Comparison of ENCODE assay signal across 16 cellular contexts in genomic region chr11:19428206-19429001, GRCh38.
DNase-seq lines count a peak whose midpoint lies in the region; ATAC-seq, FAIRE-seq and TF ChIP-seq lines count a peak whose summit lies in the region.
"Had no signal": no experiment of that assay in that cellular context is flagged by ENCODE, and none has a peak within 500 bp of the region (broad histone marks: within the 10 kb centered on the region; RNA-seq: fewer than 3 reads in every experiment).

No MANE protein-coding gene starts in this region.

- H3K4me1 ChIP-seq in ovary (ENCODE audit: insufficient read depth) (no peaks in the 10 kb centered on the region), Peyer's patch (no peaks in the 10 kb centered on the region)

- intact Hi-C loops in ovary (cut with DNase I), result no loop called here

- no peaks in the 10 kb centered on the region for H3K36me3 ChIP-seq in ovary
- H3K36me3 ChIP-seq in Peyer's patch, result no peaks in the 10 kb centered on the region
- H3K36me3 ChIP-seq: tibial nerve had no signal

- FAIRE-seq in GM19239 (lab: Jason Lieb, UNC), result peak; percentile 55

- no peak overlapping the region for H3K27ac ChIP-seq in ovary
- no peak overlapping the region for H3K27ac ChIP-seq in Peyer's patch
- H3K27ac ChIP-seq: tibial nerve had no signal

- no peaks in the 10 kb centered on the region for H3K27me3 ChIP-seq in ovary
- H3K27me3 ChIP-seq in Peyer's patch, result no peaks in the 10 kb centered on the region
- H3K27me3 ChIP-seq: tibial nerve had no signal

- DNase-seq in GM19239 (ENCODE audit: insufficient read length, low spot score) (no peak), NCI-H1436 (lab: John Stamatoyannopoulos, UW) (peak; percentile 55), amniotic epithelial cell (ENCODE audit: low read depth) (peak; percentile 39), memory B cell (ENCODE audit: low spot score in 2 of 2) (no peak), ovary (no peak), Peyer's patch (no peak), GM13976 (ENCODE audit: low spot score) (no peak)
- DNase-seq in activated CD4-positive, CD25-positive, alpha-beta regulatory T cell (lab: John Stamatoyannopoulos, UW), result no peak
- DNase-seq: activated naive CD8-positive, alpha-beta T cell treated with anti-CD3 and anti-CD28 coated beads for 36 hours; cortex of kidney; left cardiac atrium; NCI-H1694 treated with DMSO at 0.1 percent for 48 hours; RPMI8226 had no signal

- in situ Hi-C loops in GM13976 (cut with MboI; ENCODE audit: low sequenced_read_pairs, unreplicated experiment), result no loop called here

- peaks cover 24% of the 10 kb centered on the region for H3K4me1 Mint-ChIP-seq in memory B cell
- H3K4me1 Mint-ChIP-seq: activated naive CD8-positive, alpha-beta T cell treated with anti-CD3 and anti-CD28 coated beads for 36 hours had no signal

- peak overlapping the region; percentile 52 for H3K27ac Mint-ChIP-seq in memory B cell
- H3K27ac Mint-ChIP-seq: activated naive CD8-positive, alpha-beta T cell treated with anti-CD3 and anti-CD28 coated beads for 36 hours; nephron had no signal

- H3K36me3 Mint-ChIP-seq in memory B cell, result no peaks in the 10 kb centered on the region
- H3K36me3 Mint-ChIP-seq: activated naive CD8-positive, alpha-beta T cell treated with anti-CD3 and anti-CD28 coated beads for 36 hours had no signal

- H3K9me3 ChIP-seq in ovary (no peaks in the 10 kb centered on the region), Peyer's patch (no peaks in the 10 kb centered on the region)
- H3K9me3 ChIP-seq: tibial nerve had no signal

- 67 to 74% (median 72%) methylated on average over 8 of the region's 8 CpGs for WGBS in ovary, 3 donors

- H3K4me3 ChIP-seq in ovary, result no peak overlapping the region
- H3K4me3 ChIP-seq in Peyer's patch, result no peak overlapping the region
- H3K4me3 ChIP-seq: smooth muscle cell, tibial nerve had no signal

- ATAC-seq in memory B cell (ENCODE audit: low read depth), result no peak

- peaks cover 3% of the 10 kb centered on the region for H3K27me3 Mint-ChIP-seq in memory B cell

- TF ChIP-seq CTCF in ovary (IDR thresholded peaks at IDR 0.05), result no peak
- no peak for TF ChIP-seq CTCF in Peyer's patch (IDR thresholded peaks at IDR 0.05)
- no peak for TF ChIP-seq CTCF in GM13976 (IDR thresholded peaks at IDR 0.05; ENCODE audit: borderline replicate concordance, control extremely low read depth, extremely low read depth, insufficient read depth, missing control alignments)

- no peaks in the 10 kb centered on the region for H3K9me3 Mint-ChIP-seq in memory B cell
- H3K9me3 Mint-ChIP-seq: activated naive CD8-positive, alpha-beta T cell treated with anti-CD3 and anti-CD28 coated beads for 36 hours; nephron had no signal

- no peak overlapping the region for H3K4me3 Mint-ChIP-seq in memory B cell
- H3K4me3 Mint-ChIP-seq: activated naive CD8-positive, alpha-beta T cell treated with anti-CD3 and anti-CD28 coated beads for 36 hours; nephron had no signal

- TF ChIP-seq EP300 in ovary (IDR thresholded peaks at IDR 0.05), result no peak

- TF ChIP-seq POLR2A in ovary (IDR thresholded peaks at IDR 0.05) (no peak), Peyer's patch (IDR thresholded peaks at IDR 0.05) (no peak)

Comparison
In these comparisons a context has a peak if more than half of its experiments do, and no peak if none do; other contexts are left out.
1. DNase-seq: peak in NCI-H1436 (single experiment) and amniotic epithelial cell (single experiment); none in GM19239 (single experiment), memory B cell (0 of 2), activated CD4-positive, CD25-positive, alpha-beta regulatory T cell (0 of 4), ovary (0 of 5), Peyer's patch (0 of 3) and GM13976 (single experiment).